In the genomic region with DNA sequence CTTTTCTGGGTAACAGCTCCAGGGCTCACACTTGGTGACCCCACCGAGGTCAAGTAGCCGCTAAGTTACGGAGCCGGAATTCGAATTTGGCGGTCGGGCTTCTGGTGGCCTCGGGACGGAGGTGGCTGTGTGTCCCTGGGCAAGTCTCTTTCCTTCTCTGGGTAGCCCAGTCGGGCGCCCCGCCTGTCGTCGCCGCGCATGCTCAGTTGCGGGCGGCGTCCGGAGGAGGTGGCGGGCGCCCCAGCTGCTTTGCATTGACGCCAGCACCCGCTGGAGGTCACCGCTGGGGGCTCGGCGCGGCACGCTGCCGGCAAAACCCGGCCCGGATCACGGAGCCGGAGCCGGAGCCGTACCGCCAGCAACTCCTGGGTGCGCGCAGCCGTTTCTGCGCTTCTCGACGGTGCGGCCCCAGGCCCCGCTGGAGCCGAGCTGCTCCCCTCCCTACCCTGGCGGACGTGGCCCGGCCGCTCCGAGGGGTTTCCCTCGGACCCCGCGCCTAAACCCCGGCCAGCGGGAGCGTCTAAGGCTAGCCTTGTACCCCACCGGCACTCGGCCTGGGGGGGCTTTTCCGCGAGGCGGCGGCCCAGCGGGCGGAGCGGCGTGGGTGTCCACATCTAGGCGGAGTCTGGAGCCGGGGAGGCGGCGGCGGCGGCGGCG, we compare ENCODE assay signal across 1 cellular context.
TF ChIP-seq lines count a peak whose summit lies in the region.

No MANE protein-coding gene starts in this region.

TF ChIP-seq in HCT116, 20 proteins besides CTCF, POLR2A, EP300 and RAD21 (continued from another document):
- TF ChIP-seq, protein P1, sequence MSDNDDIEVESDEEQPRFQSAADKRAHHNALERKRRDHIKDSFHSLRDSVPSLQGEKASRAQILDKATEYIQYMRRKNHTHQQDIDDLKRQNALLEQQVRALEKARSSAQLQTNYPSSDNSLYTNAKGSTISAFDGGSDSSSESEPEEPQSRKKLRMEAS (IDR thresholded peaks at IDR 0.05), result peak; percentile 76
- TF ChIP-seq EGR1 (IDR thresholded peaks at IDR 0.05; ENCODE audit: low read depth), result peak; percentile 68
- TF ChIP-seq CBX3 (IDR thresholded peaks at IDR 0.05; ENCODE audit: low read depth), result peak; percentile 6; the same call in 1 of the 2 replicates
- TF ChIP-seq EZH2phosphoT487 (IDR thresholded peaks at IDR 0.05; ENCODE audit: borderline replicate concordance), result no peak
- TF ChIP-seq SRF (IDR thresholded peaks at IDR 0.05; ENCODE audit: low read depth), result no peak
- TF ChIP-seq SP1 (IDR thresholded peaks at IDR 0.05; ENCODE audit: low read depth), result peak; percentile 98
- TF ChIP-seq EZH2 (IDR thresholded peaks at IDR 0.05), result no peak
- peak; percentile 69 for TF ChIP-seq TCF7L2 (IDR thresholded peaks at IDR 0.05; ENCODE audit: borderline replicate concordance, extremely low read depth, insufficient read depth, insufficient read length)
- TF ChIP-seq, protein P2, sequence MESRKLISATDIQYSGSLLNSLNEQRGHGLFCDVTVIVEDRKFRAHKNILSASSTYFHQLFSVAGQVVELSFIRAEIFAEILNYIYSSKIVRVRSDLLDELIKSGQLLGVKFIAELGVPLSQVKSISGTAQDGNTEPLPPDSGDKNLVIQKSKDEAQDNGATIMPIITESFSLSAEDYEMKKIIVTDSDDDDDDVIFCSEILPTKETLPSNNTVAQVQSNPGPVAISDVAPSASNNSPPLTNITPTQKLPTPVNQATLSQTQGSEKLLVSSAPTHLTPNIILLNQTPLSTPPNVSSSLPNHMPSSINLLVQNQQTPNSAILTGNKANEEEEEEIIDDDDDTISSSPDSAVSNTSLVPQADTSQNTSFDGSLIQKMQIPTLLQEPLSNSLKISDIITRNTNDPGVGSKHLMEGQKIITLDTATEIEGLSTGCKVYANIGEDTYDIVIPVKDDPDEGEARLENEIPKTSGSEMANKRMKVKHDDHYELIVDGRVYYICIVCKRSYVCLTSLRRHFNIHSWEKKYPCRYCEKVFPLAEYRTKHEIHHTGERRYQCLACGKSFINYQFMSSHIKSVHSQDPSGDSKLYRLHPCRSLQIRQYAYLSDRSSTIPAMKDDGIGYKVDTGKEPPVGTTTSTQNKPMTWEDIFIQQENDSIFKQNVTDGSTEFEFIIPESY (IDR thresholded peaks at IDR 0.05; ENCODE audit: extremely low read depth, insufficient replicate concordance, low read length), result no peak
- TF ChIP-seq CEBPB (IDR thresholded peaks at IDR 0.05; ENCODE audit: low read depth), result no peak
- no peak for TF ChIP-seq ZNF274 (IDR thresholded peaks at IDR 0.05; ENCODE audit: low read depth, low read length)
- TF ChIP-seq YY1 (IDR thresholded peaks at IDR 0.05; ENCODE audit: extremely low read depth, insufficient replicate concordance, low read depth, low read length), result peak; percentile 74
- no peak; the same call in 1 of the 2 replicates for TF ChIP-seq ZFX (IDR thresholded peaks at IDR 0.05)
- TF ChIP-seq ELF1 (IDR thresholded peaks at IDR 0.05; ENCODE audit: borderline replicate concordance, low read depth), result no peak
- no peak for TF ChIP-seq FOSL1 (IDR thresholded peaks at IDR 0.05; ENCODE audit: low read depth)
